ENCODE assay signal across 1 cellular context in the genomic region with DNA sequence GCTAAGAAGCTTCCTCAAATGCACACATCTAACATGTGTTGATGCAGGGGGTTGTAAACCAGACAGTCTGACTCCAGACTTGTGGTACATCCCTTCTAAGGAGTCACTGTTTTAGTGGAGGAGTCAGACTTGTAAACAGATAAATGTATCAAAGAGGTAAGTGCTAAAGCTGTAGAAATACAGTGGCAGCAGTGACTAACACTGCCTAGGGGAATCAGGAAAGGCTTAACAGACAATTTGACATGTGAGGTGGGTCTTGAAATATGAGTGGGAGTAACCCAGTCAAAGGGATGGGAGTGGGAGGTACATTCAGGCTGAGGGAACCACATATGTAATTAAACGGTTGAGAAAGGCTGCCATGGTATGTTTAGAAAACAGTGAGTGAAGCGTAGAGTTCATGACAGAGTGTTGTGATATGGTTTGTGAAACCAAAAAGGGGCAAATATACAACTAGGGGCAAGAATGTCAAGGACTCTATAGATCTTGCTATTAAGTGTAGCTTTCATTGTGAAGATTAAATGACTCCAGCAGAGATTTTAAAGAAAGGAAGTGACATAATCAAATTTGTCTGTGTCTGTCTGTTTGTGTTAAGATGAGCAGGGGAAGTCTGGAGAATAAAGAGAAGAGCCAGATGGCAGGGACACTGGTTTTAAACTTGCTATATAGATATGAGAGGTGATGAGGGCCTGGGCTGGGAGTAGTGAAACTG.
A peak's percentile ranks its signal among the peaks of the same experiment; 100 is the strongest.
TF ChIP-seq lines count a peak whose summit lies in the region.

No MANE protein-coding gene starts in this region.

TF ChIP-seq in SK-N-SH, 30 proteins besides CTCF, POLR2A, EP300 and RAD21:
- no peak for TF ChIP-seq REST (IDR thresholded peaks at IDR 0.05; ENCODE audit: low read depth, low read length)
- TF ChIP-seq GABPA (IDR thresholded peaks at IDR 0.05; ENCODE audit: low read depth): no peak
- no peak for TF ChIP-seq FOSL2 (IDR thresholded peaks at IDR 0.05; ENCODE audit: borderline replicate concordance, low read depth)
- no peak for TF ChIP-seq MAX (IDR thresholded peaks at IDR 0.05; ENCODE audit: low read depth)
- peak; percentile 39 for TF ChIP-seq CHD2 (IDR thresholded peaks at IDR 0.05; ENCODE audit: low read length, partially characterized antibody)
- TF ChIP-seq MEF2A (IDR thresholded peaks at IDR 0.05; ENCODE audit: borderline replicate concordance, low read depth): no peak
- TF ChIP-seq YY1 (IDR thresholded peaks at IDR 0.05; ENCODE audit: low read depth): no peak
- no peak for TF ChIP-seq FOXM1 (IDR thresholded peaks at IDR 0.05; ENCODE audit: low read depth)
- TF ChIP-seq, protein P1, sequence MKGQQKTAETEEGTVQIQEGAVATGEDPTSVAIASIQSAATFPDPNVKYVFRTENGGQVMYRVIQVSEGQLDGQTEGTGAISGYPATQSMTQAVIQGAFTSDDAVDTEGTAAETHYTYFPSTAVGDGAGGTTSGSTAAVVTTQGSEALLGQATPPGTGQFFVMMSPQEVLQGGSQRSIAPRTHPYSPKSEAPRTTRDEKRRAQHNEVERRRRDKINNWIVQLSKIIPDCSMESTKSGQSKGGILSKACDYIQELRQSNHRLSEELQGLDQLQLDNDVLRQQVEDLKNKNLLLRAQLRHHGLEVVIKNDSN (IDR thresholded peaks at IDR 0.05; ENCODE audit: borderline replicate concordance, low read depth): no peak
- no peak for TF ChIP-seq EZH2phosphoT487 (IDR thresholded peaks at IDR 0.05; ENCODE audit: borderline replicate concordance, low read depth)
- peak; percentile 74; the same call in 1 of the 2 replicates for TF ChIP-seq POLR2AphosphoS5 (IDR thresholded peaks at IDR 0.05; ENCODE audit: low read depth, low read length)
- TF ChIP-seq TCF12 (IDR thresholded peaks at IDR 0.05): peak; percentile 89
- peak; percentile 88 for TF ChIP-seq PBX3 (IDR thresholded peaks at IDR 0.05)
- peak; percentile 62; the same call in 1 of the 2 replicates for TF ChIP-seq RCOR1 (IDR thresholded peaks at IDR 0.05; ENCODE audit: low read length)
- TF ChIP-seq NFIC (IDR thresholded peaks at IDR 0.05; ENCODE audit: borderline replicate concordance): no peak
- TF ChIP-seq, protein P2, sequence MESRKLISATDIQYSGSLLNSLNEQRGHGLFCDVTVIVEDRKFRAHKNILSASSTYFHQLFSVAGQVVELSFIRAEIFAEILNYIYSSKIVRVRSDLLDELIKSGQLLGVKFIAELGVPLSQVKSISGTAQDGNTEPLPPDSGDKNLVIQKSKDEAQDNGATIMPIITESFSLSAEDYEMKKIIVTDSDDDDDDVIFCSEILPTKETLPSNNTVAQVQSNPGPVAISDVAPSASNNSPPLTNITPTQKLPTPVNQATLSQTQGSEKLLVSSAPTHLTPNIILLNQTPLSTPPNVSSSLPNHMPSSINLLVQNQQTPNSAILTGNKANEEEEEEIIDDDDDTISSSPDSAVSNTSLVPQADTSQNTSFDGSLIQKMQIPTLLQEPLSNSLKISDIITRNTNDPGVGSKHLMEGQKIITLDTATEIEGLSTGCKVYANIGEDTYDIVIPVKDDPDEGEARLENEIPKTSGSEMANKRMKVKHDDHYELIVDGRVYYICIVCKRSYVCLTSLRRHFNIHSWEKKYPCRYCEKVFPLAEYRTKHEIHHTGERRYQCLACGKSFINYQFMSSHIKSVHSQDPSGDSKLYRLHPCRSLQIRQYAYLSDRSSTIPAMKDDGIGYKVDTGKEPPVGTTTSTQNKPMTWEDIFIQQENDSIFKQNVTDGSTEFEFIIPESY (IDR thresholded peaks at IDR 0.05; ENCODE audit: borderline replicate concordance, low read depth): no peak
- TF ChIP-seq IRF3 (IDR thresholded peaks at IDR 0.05; ENCODE audit: low read depth, low read length): no peak
- TF ChIP-seq SIN3A (IDR thresholded peaks at IDR 0.05; ENCODE audit: borderline replicate concordance, low read depth, low read length): no peak
- peak; percentile 73 for TF ChIP-seq FOXJ3 (CRISPR knock-in tag; IDR thresholded peaks at IDR 0.05)
- no peak for TF ChIP-seq NRF1 (IDR thresholded peaks at IDR 0.05; ENCODE audit: low read depth, low read length)
- TF ChIP-seq TEAD4 (IDR thresholded peaks at IDR 0.05; ENCODE audit: borderline replicate concordance, insufficient read depth): peak; percentile 75; the same call in 1 of the 2 replicates
- TF ChIP-seq MXI1 (IDR thresholded peaks at IDR 0.05; ENCODE audit: low read depth, low read length): peak; percentile 68; the same call in 1 of the 2 replicates
- no peak for TF ChIP-seq TAF1 (IDR thresholded peaks at IDR 0.05; ENCODE audit: borderline replicate concordance, low read depth, low read length)
- no peak for TF ChIP-seq ELF1 (IDR thresholded peaks at IDR 0.05)
- TF ChIP-seq, protein P3, sequence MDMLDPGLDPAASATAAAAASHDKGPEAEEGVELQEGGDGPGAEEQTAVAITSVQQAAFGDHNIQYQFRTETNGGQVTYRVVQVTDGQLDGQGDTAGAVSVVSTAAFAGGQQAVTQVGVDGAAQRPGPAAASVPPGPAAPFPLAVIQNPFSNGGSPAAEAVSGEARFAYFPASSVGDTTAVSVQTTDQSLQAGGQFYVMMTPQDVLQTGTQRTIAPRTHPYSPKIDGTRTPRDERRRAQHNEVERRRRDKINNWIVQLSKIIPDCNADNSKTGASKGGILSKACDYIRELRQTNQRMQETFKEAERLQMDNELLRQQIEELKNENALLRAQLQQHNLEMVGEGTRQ (IDR thresholded peaks at IDR 0.05; ENCODE audit: borderline replicate concordance, low read depth, low read length): no peak
- peak; percentile 37; the same call in 1 of the 2 replicates for TF ChIP-seq JUND (IDR thresholded peaks at IDR 0.05)
- TF ChIP-seq SMC3 (IDR thresholded peaks at IDR 0.05; ENCODE audit: low read depth, low read length): no peak
- TF ChIP-seq RFX5 (IDR thresholded peaks at IDR 0.05; ENCODE audit: low read length): 0 out of 2 replicates have a peak, but pooled peaks have one; percentile 26
- no peak for TF ChIP-seq RXRA (IDR thresholded peaks at IDR 0.05; ENCODE audit: borderline replicate concordance, low read depth)
- peak; percentile 81 for TF ChIP-seq GATA2 (CRISPR knock-in tag; IDR thresholded peaks at IDR 0.05)
